9 cellular contexts compared by ENCODE assay signal in the genomic region with DNA sequence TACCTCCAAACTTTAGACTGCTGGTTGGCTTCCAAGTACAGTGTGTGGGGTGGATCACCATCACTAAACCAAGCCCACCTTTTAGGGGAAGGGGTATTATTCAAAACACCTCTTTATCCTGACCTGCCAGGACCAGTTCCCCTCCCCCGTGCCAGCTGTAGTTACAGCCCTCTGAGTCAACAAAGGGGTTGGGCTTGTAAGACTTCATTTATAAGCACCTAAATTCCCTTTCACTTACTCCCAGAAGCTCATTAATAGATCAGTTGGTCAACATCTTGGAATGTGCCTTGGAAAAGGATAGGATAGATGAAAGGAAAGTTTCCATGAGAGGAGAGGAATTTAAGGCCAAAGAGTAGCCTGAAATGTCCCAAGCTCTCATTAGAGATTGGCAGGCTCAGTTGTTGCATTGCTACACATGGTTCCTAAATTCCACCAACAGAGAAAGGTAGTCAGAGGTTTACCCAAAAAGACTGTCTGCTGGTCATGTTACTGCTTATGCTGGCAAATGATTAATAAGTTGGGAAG. TPM values are rescaled to one million over a fixed set of nuclear protein-coding genes. Genes with fewer than 3 reads are reported as not detected.
DNase-seq lines count a peak whose midpoint lies in the region; ATAC-seq and TF ChIP-seq lines count a peak whose summit lies in the region.
"Had no signal": no experiment of that assay in that cellular context is flagged by ENCODE, and none has a peak within 500 bp of the region (broad histone marks: within the 10 kb centered on the region; RNA-seq: fewer than 3 reads in every experiment).

No MANE protein-coding gene starts in this region.

- TF ChIP-seq CTCF in astrocyte of the spinal cord (IDR thresholded peaks at IDR 0.05; ENCODE audit: low read depth, low read length): no peak

- peaks cover 31% of the 10 kb centered on the region for H3K4me1 ChIP-seq in CD4-positive, alpha-beta memory T cell (ENCODE audit: insufficient read depth, low read length)
- H3K4me1 ChIP-seq in HUES48 (ENCODE audit: control insufficient read depth, insufficient read depth, low read length): peaks cover 25% of the 10 kb centered on the region

- H3K9me3 ChIP-seq in CD4-positive, alpha-beta memory T cell (ENCODE audit: control insufficient read depth in 1 of 2, low read length in 2 of 2): no peaks in the 10 kb centered on the region
- H3K9me3 ChIP-seq in HUES48 (ENCODE audit: control insufficient read depth, insufficient read depth, low read length): no peaks in the 10 kb centered on the region

- no peak overlapping the region for H3K27ac ChIP-seq in CD4-positive, alpha-beta memory T cell (ENCODE audit: low read depth, low read length)
- peak overlapping the region; percentile 71 for H3K27ac ChIP-seq in HUES48 (ENCODE audit: low read depth, low read length)

- CTCF ChIA-PET in CD4-positive, alpha-beta memory T cell (lab: Charles Lee; ENCODE audit: partially characterized antibody): interaction anchor here (0.9 to 3.4 kb wide), 9 partner anchors 14 to 218 kb away, joined by 3 to 25 read pairs (median 6); no protein-coding TSS in a partner anchor

- intact Hi-C loops in CD4-positive, alpha-beta memory T cell (cut with micrococcal nuclease): no loop called here

- POLR2A ChIA-PET in CD4-positive, alpha-beta memory T cell (lab: Charles Lee; ENCODE audit: partially characterized antibody): interaction anchor here (1.0 to 2.0 kb wide), 3 partner anchors 14 to 56 kb away, joined by 3 to 6 read pairs (median 4); no protein-coding TSS in a partner anchor

- no peaks in the 10 kb centered on the region for H3K27me3 ChIP-seq in CD4-positive, alpha-beta memory T cell (ENCODE audit: insufficient read depth, low read length)
- H3K27me3 ChIP-seq in HUES48 (ENCODE audit: control insufficient read depth, insufficient read depth, low read length): no peaks in the 10 kb centered on the region

- no peak for ATAC-seq in naive B cell (ENCODE audit: low read depth in 2 of 2)
- ATAC-seq in HG02938 (IDR thresholded peaks at IDR 0.05; ENCODE audit: unreplicated experiment): no peak

- H3K36me3 Mint-ChIP-seq in CD4-positive, alpha-beta memory T cell: no peaks in the 10 kb centered on the region
- no peaks in the 10 kb centered on the region for H3K36me3 Mint-ChIP-seq in naive B cell
- H3K36me3 Mint-ChIP-seq: activated naive CD8-positive, alpha-beta T cell treated with anti-CD3 and anti-CD28 coated beads, Interleukin-2, amount 10 ng/mL, durations not matched to agents 7 days and 5 days had no signal

- H3K27me3 Mint-ChIP-seq in CD4-positive, alpha-beta memory T cell: peaks cover 0 to 2% of the 10 kb centered on the region in 2 donors
- no peaks in the 10 kb centered on the region for H3K27me3 Mint-ChIP-seq in naive B cell
- H3K27me3 Mint-ChIP-seq: activated naive CD8-positive, alpha-beta T cell treated with anti-CD3 and anti-CD28 coated beads, Interleukin-2, amount 10 ng/mL, durations not matched to agents 7 days and 5 days had no signal

- in situ Hi-C loops in astrocyte of the spinal cord (cut with HindIII; ENCODE audit: low sequenced_read_pairs): no loop called here

- peak overlapping the region in 5 of 7 donors; percentile 39 to 84 (median 62) for H3K27ac Mint-ChIP-seq in CD4-positive, alpha-beta memory T cell
- peak overlapping the region; percentile 9 to 99 (median 56) for H3K27ac Mint-ChIP-seq in naive B cell
- H3K27ac Mint-ChIP-seq: activated naive CD8-positive, alpha-beta T cell treated with anti-CD3 and anti-CD28 coated beads, Interleukin-2, amount 10 ng/mL, durations not matched to agents 7 days and 5 days had no signal

- H3K4me3 Mint-ChIP-seq in CD4-positive, alpha-beta memory T cell: peak overlapping the region in 1 of 8 donors; percentile 76
- H3K4me3 Mint-ChIP-seq in naive B cell: peak overlapping the region in 2 of 8 donors; percentile 6 to 84
- H3K4me3 Mint-ChIP-seq: activated naive CD8-positive, alpha-beta T cell treated with anti-CD3 and anti-CD28 coated beads, Interleukin-2, amount 10 ng/mL, durations not matched to agents 7 days and 5 days had no signal

- peaks cover 21 to 35% (median 27%) of the 10 kb centered on the region in 4 donors for H3K4me1 Mint-ChIP-seq in CD4-positive, alpha-beta memory T cell
- H3K4me1 Mint-ChIP-seq in naive B cell: peaks cover 40 to 57% (median 46%) of the 10 kb centered on the region in 3 donors

- H3K36me3 ChIP-seq in CD4-positive, alpha-beta memory T cell (ENCODE audit: insufficient read depth, low read length): no peaks in the 10 kb centered on the region
- no peaks in the 10 kb centered on the region for H3K36me3 ChIP-seq in HUES48 (ENCODE audit: control insufficient read depth, insufficient read depth, low read length)

- no peak for DNase-seq in CD4-positive, alpha-beta memory T cell
- DNase-seq in astrocyte of the spinal cord (ENCODE audit: low read depth, low spot score) (peak; percentile 80), naive B cell (no peak), HuH-7.5 (ENCODE audit: low spot score) (no peak), HUDEP-2 (lab: John Stamatoyannopoulos, UW; ENCODE audit: unreplicated experiment in 76 of 76) (no peak), T-helper 9 cell (no peak)
- DNase-seq: activated naive CD8-positive, alpha-beta T cell treated with anti-CD3 and anti-CD28 coated beads, Interleukin-2, amount 10 ng/mL, durations not matched to agents 7 days and 5 days had no signal

- no peak overlapping the region for H3K4me3 ChIP-seq in CD4-positive, alpha-beta memory T cell (ENCODE audit: low read length in 2 of 2)
- H3K4me3 ChIP-seq in HUES48 (ENCODE audit: low read depth, low read length) (peak overlapping the region; percentile 31; the same call in 1 of the 2 replicates), astrocyte of the spinal cord (ENCODE audit: low read depth, low read length) (no peak overlapping the region)

- H3K9me3 Mint-ChIP-seq in CD4-positive, alpha-beta memory T cell: no peaks in the 10 kb centered on the region
- no peaks in the 10 kb centered on the region for H3K9me3 Mint-ChIP-seq in naive B cell
- H3K9me3 Mint-ChIP-seq: activated naive CD8-positive, alpha-beta T cell treated with anti-CD3 and anti-CD28 coated beads, Interleukin-2, amount 10 ng/mL, durations not matched to agents 7 days and 5 days had no signal

- H3K9ac ChIP-seq in HUES48 (ENCODE audit: low read depth, low read length): no peak overlapping the region

RNA-seq across cellular contexts. Expression of gene TNFAIP3, which starts 59.2 kb away (rescaled TPM):
- total RNA-seq in CD4-positive, alpha-beta memory T cell: 100 to 1,000 TPM; 145 to 165 TPM
- 100 to 1,000 TPM; 112 to 318 TPM for polyA plus RNA-seq in CD4-positive, alpha-beta memory T cell
- polyA plus RNA-seq in naive B cell (ENCODE audit: low read depth in 6 of 6): 10 to 100 TPM in 5 of 6 donors, 1 to 10 TPM in 1; 4.0 to 48.4 (median 33.8) TPM
